ENCODE assay signal across 8 cellular contexts in the genomic region with DNA sequence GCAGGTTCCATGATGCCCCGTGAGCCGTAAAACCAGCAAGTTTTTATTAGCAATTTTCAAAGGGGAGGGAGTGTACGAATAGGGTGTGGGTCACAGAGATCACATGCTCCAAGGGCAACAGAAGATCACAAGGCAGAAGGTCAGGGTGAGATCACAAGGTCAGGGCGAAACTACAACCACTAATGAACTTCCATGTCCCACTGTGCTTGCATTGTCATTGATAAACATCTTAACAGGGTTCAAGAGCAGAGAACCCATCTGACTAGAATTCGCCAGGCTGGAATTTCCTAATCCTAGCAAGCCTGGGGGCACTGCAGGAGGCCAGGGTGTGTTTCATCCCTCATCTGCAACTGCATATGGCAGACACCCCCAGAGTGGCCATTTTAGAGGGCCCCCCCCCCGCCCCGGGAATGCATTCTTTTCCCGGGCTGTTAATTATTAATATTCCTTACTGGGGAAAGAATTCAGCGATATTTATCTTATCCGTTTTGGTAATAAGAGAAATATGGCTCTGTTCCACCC.
A peak's percentile ranks its signal among the peaks of the same experiment; 100 is the strongest.
DNase-seq lines count a peak whose midpoint lies in the region; ATAC-seq and TF ChIP-seq lines count a peak whose summit lies in the region.
"Not testable (repeated sequence)": the region's sequence is repeated elsewhere in the genome, so short reads cannot be mapped to it uniquely, and the experiment has no call there.

No MANE protein-coding gene starts in this region.

- 0 out of 20 replicates have a peak overlapping the region, but pooled peaks of 1 of the 10 experiments have one; percentile 18 for H3K4me3 ChIP-seq in BLaER1 treated with 17β-estradiol and CSF1 and Interleukin-3, amounts not matched to agents 10 nM and 100 nM
- peak overlapping the region; percentile 45 for H3K4me3 ChIP-seq in OCI-LY1 (ENCODE audit: low read depth, low read length, poor library complexity, severe bottlenecking)
- H3K4me3 ChIP-seq in mesendoderm (ENCODE audit: low read length), result not testable (repeated sequence)

- H3K27ac ChIP-seq in BLaER1 treated with 17β-estradiol and CSF1 and Interleukin-3, amounts not matched to agents 10 nM and 100 nM; H9 (ENCODE audit: insufficient read length, low read depth, low read length); mesendoderm (ENCODE audit: low read depth, low read length): not testable (repeated sequence)
- peak overlapping the region; percentile 95 for H3K27ac ChIP-seq in OCI-LY1 (ENCODE audit: low read depth, low read length, poor library complexity, severe bottlenecking)

- not testable (repeated sequence) for H3K56ac ChIP-seq in H9 (ENCODE audit: insufficient read length, low read depth, low read length); mesendoderm (ENCODE audit: low read length)

- H3K36me3 ChIP-seq in BLaER1 treated with 17β-estradiol and CSF1 and Interleukin-3, amounts not matched to agents 10 nM and 100 nM, result peaks cover 0 to 39% (median 15%) of the 10 kb centered on the region in 11 experiments; a peak in 14 of 22 replicates
- peaks cover 12% of the 10 kb centered on the region; the same call in 1 of the 2 replicates for H3K36me3 ChIP-seq in OCI-LY1 (ENCODE audit: insufficient read depth, low read length)
- H3K36me3 ChIP-seq in mesendoderm (ENCODE audit: control insufficient read depth, insufficient read depth, low read length), result not testable (repeated sequence)

- not testable (repeated sequence) for H3F3A ChIP-seq in OCI-LY1 (ENCODE audit: insufficient read depth, low read length)

- not testable (repeated sequence) for H2AFZ ChIP-seq in H9 (ENCODE audit: low read length); OCI-LY1 (ENCODE audit: low read length)

- not testable (repeated sequence) for H3K4ac ChIP-seq in H9 (ENCODE audit: low read depth, low read length); mesendoderm (ENCODE audit: low read depth, low read length)

- TF ChIP-seq CTCF in H9 (conservative IDR thresholded peaks at IDR 0.05); OCI-LY1 (IDR thresholded peaks at IDR 0.05; ENCODE audit: low read length); brain (conservative IDR thresholded peaks at IDR 0.05): not testable (repeated sequence)

- not testable (repeated sequence) for H3K9me3 ChIP-seq in BLaER1 treated with 17β-estradiol and CSF1 and Interleukin-3, amounts not matched to agents 10 nM and 100 nM (replicated peaks in 1 of 11); H9 (ENCODE audit: control insufficient read depth, low read depth, low read length); OCI-LY1 (ENCODE audit: low read length)

- peaks cover 49 to 63% (median 56%) of the 10 kb centered on the region in 10 experiments for H3K4me1 ChIP-seq in BLaER1 treated with 17β-estradiol and CSF1 and Interleukin-3, amounts not matched to agents 10 nM and 100 nM
- H3K4me1 ChIP-seq in H9 (ENCODE audit: insufficient read depth, low read length); mesendoderm (ENCODE audit: control insufficient read depth, low read depth, low read length): not testable (repeated sequence)
- H3K4me1 ChIP-seq in OCI-LY1 (ENCODE audit: insufficient read depth, low read length, severe bottlenecking), result peaks cover 44% of the 10 kb centered on the region

- not testable (repeated sequence) for H2BK5ac ChIP-seq in H9 (ENCODE audit: insufficient read length, low read length); mesendoderm (ENCODE audit: low read length)

- POLR2A ChIA-PET in activated CD4-positive, alpha-beta memory T cell treated with anti-CD3 and anti-CD28 coated beads for 36 hours (lab: Charles Lee), result not testable (repeated sequence)

- peaks cover 14% of the 10 kb centered on the region in 2 experiments for H3K9me3 Mint-ChIP-seq in H9
- not testable (repeated sequence) for H3K9me3 Mint-ChIP-seq in activated CD4-positive, alpha-beta memory T cell treated with anti-CD3 and anti-CD28 coated beads for 36 hours; brain; stimulated activated effector memory CD8-positive, alpha-beta T cell treated with anti-CD3 and anti-CD28 coated beads, Interleukin-12 subunit alpha, Interleukin-12 subunit beta, amount 100 ng/mL, for 72 hours

- H4K20me1 ChIP-seq in BLaER1 treated with 17β-estradiol and CSF1 and Interleukin-3, amounts not matched to agents 10 nM and 100 nM, result peaks cover 0 to 58% (median 19%) of the 10 kb centered on the region in 11 experiments; a peak in 14 of 22 replicates
- H4K20me1 ChIP-seq in H9 (ENCODE audit: control insufficient read depth, insufficient read depth, insufficient read length); OCI-LY1 (ENCODE audit: insufficient read depth, low read length): not testable (repeated sequence)

- not testable (repeated sequence) for H3K79me2 ChIP-seq in H9 (ENCODE audit: insufficient read depth, low read length); OCI-LY1 (ENCODE audit: insufficient read depth, low read length); mesendoderm (ENCODE audit: control insufficient read depth, insufficient read depth, low read length)

- H3K9me2 ChIP-seq in OCI-LY1 (ENCODE audit: low read depth, low read length), result not testable (repeated sequence)

- H3K27me3 ChIP-seq in BLaER1 treated with 17β-estradiol and CSF1 and Interleukin-3, amounts not matched to agents 10 nM and 100 nM, result peaks cover 0 to 14% (median 0%) of the 10 kb centered on the region in 11 experiments; a peak in 2 of 22 replicates
- not testable (repeated sequence) for H3K27me3 ChIP-seq in H9 (ENCODE audit: insufficient read depth, low read length); OCI-LY1 (ENCODE audit: insufficient read depth, low read length); mesendoderm (ENCODE audit: insufficient read depth, low read length, poor library complexity)

- no CpG with 5 or more reads among the region's 10 CpGs for WGBS in H9 (ENCODE audit: extremely low coverage, insufficient read length, low lambda C conversion rate)
- no CpG with 5 or more reads among the region's 10 CpGs for WGBS in mesendoderm (ENCODE audit: extremely low coverage, insufficient coverage, low lambda C conversion rate)

- peak overlapping the region; percentile 67 to 88 (median 84) for H3K4me2 ChIP-seq in BLaER1 treated with 17β-estradiol and CSF1 and Interleukin-3, amounts not matched to agents 10 nM and 100 nM
- H3K4me2 ChIP-seq in H9 (ENCODE audit: insufficient read depth, insufficient read length, low read length); mesendoderm (ENCODE audit: low read length): not testable (repeated sequence)
- H3K4me2 ChIP-seq in OCI-LY1 (ENCODE audit: low read length), result peak overlapping the region; percentile 59; the same call in 1 of the 2 replicates

- H3K4me1 Mint-ChIP-seq in H9, result peaks cover 33 to 45% of the 10 kb centered on the region in 2 experiments
- H3K4me1 Mint-ChIP-seq in activated CD4-positive, alpha-beta memory T cell treated with anti-CD3 and anti-CD28 coated beads for 36 hours (ENCODE audit: low read depth), result peaks cover 14% of the 10 kb centered on the region
- peaks cover 81% of the 10 kb centered on the region for H3K4me1 Mint-ChIP-seq in brain
- H3K4me1 Mint-ChIP-seq in stimulated activated effector memory CD8-positive, alpha-beta T cell treated with anti-CD3 and anti-CD28 coated beads, Interleukin-12 subunit alpha, Interleukin-12 subunit beta, amount 100 ng/mL, for 72 hours, result peaks cover 17% of the 10 kb centered on the region

- not testable (repeated sequence) for H3K23me2 ChIP-seq in H9 (ENCODE audit: insufficient read length, low read depth, low read length, poor library complexity, severe bottlenecking)

- H2BK15ac ChIP-seq in H9 (ENCODE audit: low read depth, low read length); mesendoderm (replicated peaks; ENCODE audit: low read depth): not testable (repeated sequence)

- CTCF ChIA-PET in activated CD4-positive, alpha-beta memory T cell treated with anti-CD3 and anti-CD28 coated beads for 36 hours (lab: Charles Lee), result interaction anchor here (1.4 to 2.1 kb wide), 3 partner anchors 24 to 104 kb away, joined by 4 to 12 read pairs (median 7); no protein-coding TSS in a partner anchor

- ATAC-seq in stimulated activated effector memory CD8-positive, alpha-beta T cell treated with anti-CD3 and anti-CD28 coated beads, Interleukin-12 subunit alpha, Interleukin-12 subunit beta, amount 100 ng/mL, for 72 hours, result not testable (repeated sequence)

- H4K8ac ChIP-seq in H9 (replicated peaks; ENCODE audit: insufficient read length, low read depth, low read length); mesendoderm (ENCODE audit: low read depth, low read length): not testable (repeated sequence)

- H3K14ac ChIP-seq in H9 (ENCODE audit: insufficient read depth, low read length), result not testable (repeated sequence)

- H3K18ac ChIP-seq in H9 (ENCODE audit: insufficient read length, low read depth, low read length); mesendoderm (ENCODE audit: low read length): not testable (repeated sequence)

- H3T11ph ChIP-seq in H9 (ENCODE audit: low read length), result not testable (repeated sequence)

- H3K79me1 ChIP-seq in H9 (ENCODE audit: insufficient read depth, low read depth, low read length, poor library complexity, severe bottlenecking); mesendoderm (ENCODE audit: low read length): not testable (repeated sequence)

- H3K27ac Mint-ChIP-seq in H9 (peak overlapping the region; percentile 92 to 98 (median 96)), brain (peak overlapping the region in 4 of 5 experiments; percentile 21 to 93 (median 62))
- H3K27ac Mint-ChIP-seq in activated CD4-positive, alpha-beta memory T cell treated with anti-CD3 and anti-CD28 coated beads for 36 hours, result peak overlapping the region; percentile 78
- H3K27ac Mint-ChIP-seq in stimulated activated effector memory CD8-positive, alpha-beta T cell treated with anti-CD3 and anti-CD28 coated beads, Interleukin-12 subunit alpha, Interleukin-12 subunit beta, amount 100 ng/mL, for 72 hours, result peak overlapping the region; percentile 93

- H3K36me3 Mint-ChIP-seq in H9 (ENCODE audit: insufficient read depth in 1 of 3, low read depth in 3 of 3), result peaks cover 20 to 25% (median 23%) of the 10 kb centered on the region in 3 experiments
- H3K36me3 Mint-ChIP-seq in activated CD4-positive, alpha-beta memory T cell treated with anti-CD3 and anti-CD28 coated beads for 36 hours, result peaks cover 18% of the 10 kb centered on the region
- peaks cover 31% of the 10 kb centered on the region for H3K36me3 Mint-ChIP-seq in brain
- H3K36me3 Mint-ChIP-seq in stimulated activated effector memory CD8-positive, alpha-beta T cell treated with anti-CD3 and anti-CD28 coated beads, Interleukin-12 subunit alpha, Interleukin-12 subunit beta, amount 100 ng/mL, for 72 hours, result peaks cover 17% of the 10 kb centered on the region

- H3K27me3 Mint-ChIP-seq in H9 (ENCODE audit: low read depth); activated CD4-positive, alpha-beta memory T cell treated with anti-CD3 and anti-CD28 coated beads for 36 hours; brain: not testable (repeated sequence)

- intact Hi-C loops in activated CD4-positive, alpha-beta memory T cell treated with anti-CD3 and anti-CD28 coated beads for 36 hours (cut with micrococcal nuclease), result loop anchor here (1.0 to 2.0 kb wide), 4 partner anchors 24 to 453 kb away; no protein-coding TSS in a partner anchor

- not testable (repeated sequence) for H3K23ac ChIP-seq in H9 (ENCODE audit: insufficient read length, low read depth, low read length); mesendoderm (ENCODE audit: low read length)

- H2BK120ac ChIP-seq in H9 (ENCODE audit: low read depth, low read length, poor library complexity, severe bottlenecking); mesendoderm (ENCODE audit: low read depth, low read length): not testable (repeated sequence)

- not testable (repeated sequence) for H4K5ac ChIP-seq in H9 (ENCODE audit: insufficient read length, low read depth, low read length); mesendoderm (ENCODE audit: low read length)

- H2BK20ac ChIP-seq in H9 (ENCODE audit: low read depth, low read length, poor library complexity, severe bottlenecking), result not testable (repeated sequence)

- DNase-seq in H9; activated CD4-positive, alpha-beta memory T cell treated with anti-CD3 and anti-CD28 coated beads for 36 hours; stimulated activated effector memory CD8-positive, alpha-beta T cell treated with anti-CD3 and anti-CD28 coated beads, Interleukin-12 subunit alpha, Interleukin-12 subunit beta, amount 100 ng/mL, for 72 hours (ENCODE audit: low spot score in 2 of 2): not testable (repeated sequence)
- DNase-seq in iPS DF 19.7 (ENCODE audit: low read depth, low spot score) (peak; percentile 20), mesendoderm (peak; percentile 21)

- peak overlapping the region in 1 of 2 experiments; percentile 15; a peak in 2 of 5 replicates for H3K4me3 Mint-ChIP-seq in H9
- H3K4me3 Mint-ChIP-seq in activated CD4-positive, alpha-beta memory T cell treated with anti-CD3 and anti-CD28 coated beads for 36 hours, result peak overlapping the region; percentile 40
- not testable (repeated sequence) for H3K4me3 Mint-ChIP-seq in brain
- H3K4me3 Mint-ChIP-seq in stimulated activated effector memory CD8-positive, alpha-beta T cell treated with anti-CD3 and anti-CD28 coated beads, Interleukin-12 subunit alpha, Interleukin-12 subunit beta, amount 100 ng/mL, for 72 hours, result peak overlapping the region; percentile 34

- H2AK5ac ChIP-seq in H9 (ENCODE audit: insufficient read length, low read length); mesendoderm (ENCODE audit: low read length): not testable (repeated sequence)

- H4K91ac ChIP-seq in H9 (ENCODE audit: insufficient read length, low read depth, low read length), result not testable (repeated sequence)

- peak overlapping the region in 1 of 11 experiments; percentile 52; a peak in 1 of 22 replicates for H3K9ac ChIP-seq in BLaER1 treated with 17β-estradiol and CSF1 and Interleukin-3, amounts not matched to agents 10 nM and 100 nM
- not testable (repeated sequence) for H3K9ac ChIP-seq in H9 (ENCODE audit: extremely low read depth, insufficient read length, low read length); mesendoderm (ENCODE audit: low read length)
- H3K9ac ChIP-seq in OCI-LY1 (ENCODE audit: low read length), result peak overlapping the region; percentile 59; the same call in 1 of the 2 replicates

- H2BK12ac ChIP-seq in H9 (ENCODE audit: insufficient read length, low read depth, low read length), result not testable (repeated sequence)
